ENCODE assay signal across 21 cellular contexts in the genomic region with DNA sequence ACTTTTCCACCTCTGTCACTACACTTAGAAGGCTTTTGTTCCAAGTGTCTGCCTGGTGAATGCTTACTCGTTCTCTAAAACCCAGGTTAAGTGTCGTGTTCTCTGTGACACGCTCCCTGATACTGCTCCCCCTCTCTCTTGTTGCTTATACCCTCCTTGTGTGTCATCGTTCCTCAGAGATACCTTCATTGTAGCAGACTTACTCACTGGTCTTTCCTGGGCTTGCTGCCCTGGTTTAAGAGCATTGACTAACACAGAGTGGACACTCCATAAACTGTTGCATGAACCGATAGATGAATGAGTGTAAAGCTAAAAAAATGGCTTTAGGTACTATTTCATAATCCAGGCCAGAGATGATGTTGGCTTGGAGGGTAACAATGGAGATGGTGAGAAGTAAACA.
DNase-seq lines count a peak whose midpoint lies in the region; FAIRE-seq and TF ChIP-seq lines count a peak whose summit lies in the region.
"Had no signal": no experiment of that assay in that cellular context is flagged by ENCODE, and none has a peak within 500 bp of the region (broad histone marks: within the 10 kb centered on the region; RNA-seq: fewer than 3 reads in every experiment).

No MANE protein-coding gene starts in this region.

- TF ChIP-seq CTCF in fibroblast of lung (conservative IDR thresholded peaks at IDR 0.05 in 1 of 2, IDR thresholded peaks at IDR 0.05 in 1 of 2; ENCODE audit: low read depth in 1 of 2, low read length in 2 of 2) = no peak

- H2AFZ ChIP-seq in fibroblast of lung (ENCODE audit: low read length) = no peak overlapping the region

- DNase-seq in GM04503 (ENCODE audit: low read depth) (peak; percentile 60), RCC 7860 (ENCODE audit: low spot score) (peak; percentile 54), fibroblast of lung (ENCODE audit: low read depth in 2 of 2) (peak; percentile 27 to 78), stromal cell of bone marrow (ENCODE audit: low read depth) (peak; percentile 47), frontal cortex (ENCODE audit: low spot score in 2 of 2) (no peak), superior temporal gyrus (ENCODE audit: extremely low spot score) (no peak)
- no peak for DNase-seq in stimulated activated naive CD4-positive, alpha-beta T cell (lab: John Stamatoyannopoulos, UW)
- DNase-seq: activated CD4-positive, alpha-beta T cell treated with anti-CD3 and anti-CD28 coated beads, Interleukin-2, amount 50 U/mL, for 48 hours; activated CD8-positive, alpha-beta memory T cell treated with anti-CD3 and anti-CD28 coated beads, Interleukin-2, amount 50 U/mL, for 48 hours; gastrocnemius medialis; lower lobe of right lung; NCI-H1436 treated with DMSO at 0.1 percent for 48 hours; NCI-H2107; NCI-H446 treated with DMSO at 0.1 percent for 48 hours; OCI-M1; SHP77; stimulated activated naive CD8-positive, alpha-beta T cell treated with anti-CD3 and anti-CD28 coated beads, Interleukin-15, Interleukin-2, amounts not matched to agents 100 U/mL and 50 U/mL, for 24 hours; tibial artery had no signal

- H3K4me1 ChIP-seq in fibroblast of lung (ENCODE audit: control insufficient read depth, extremely low read depth, insufficient read depth, low read length) = no peaks in the 10 kb centered on the region
- H3K4me1 ChIP-seq: ascending aorta, gastrocnemius medialis, lower lobe of right lung, tibial artery had no signal

- no peaks in the 10 kb centered on the region for H4K20me1 ChIP-seq in fibroblast of lung (ENCODE audit: control insufficient read depth, extremely low read depth, insufficient read depth, low read length)

- no peaks in the 10 kb centered on the region for H3K79me2 ChIP-seq in fibroblast of lung (ENCODE audit: control insufficient read depth, insufficient read depth, low read length)

- H3K27ac ChIP-seq in fibroblast of lung (ENCODE audit: insufficient read depth, low read length) = no peak overlapping the region
- H3K27ac ChIP-seq: ascending aorta, gastrocnemius medialis, lower lobe of right lung, tibial artery had no signal

- H3K4me3 ChIP-seq in fibroblast of lung (replicated peaks in 1 of 4; ENCODE audit: control extremely low read depth in 1 of 4, insufficient read depth in 1 of 4, low read depth in 3 of 4, low read length in 4 of 4) = no peak overlapping the region
- H3K4me3 ChIP-seq: ascending aorta, gastrocnemius medialis, GM12878, lower lobe of right lung, tibial artery had no signal

- no peaks in the 10 kb centered on the region for H3K27me3 ChIP-seq in fibroblast of lung (ENCODE audit: control insufficient read depth, insufficient read depth, low read length)
- H3K27me3 ChIP-seq: ascending aorta had no signal

- FAIRE-seq in RCC 7860 (lab: Jason Lieb, UNC) (no peak), frontal cortex (lab: Jason Lieb, UNC) (no peak)
- FAIRE-seq: GM12878, islet of Langerhans had no signal

- no peak overlapping the region for H3K4me2 ChIP-seq in fibroblast of lung (ENCODE audit: extremely low read depth, insufficient read depth, low read length)

- H3K9me3 ChIP-seq in fibroblast of lung (ENCODE audit: control insufficient read depth, insufficient read depth, low read depth, low read length) = no peaks in the 10 kb centered on the region
- H3K9me3 ChIP-seq: ascending aorta, gastrocnemius medialis, lower lobe of right lung, tibial artery had no signal

- no peaks in the 10 kb centered on the region for H3K36me3 ChIP-seq in fibroblast of lung (ENCODE audit: control insufficient read depth, insufficient read depth, low read length)
- H3K36me3 ChIP-seq: ascending aorta, gastrocnemius medialis, lower lobe of right lung, tibial artery had no signal

- H3K9ac ChIP-seq in fibroblast of lung (ENCODE audit: insufficient read depth, low read length) = no peak overlapping the region

Comparison
In these comparisons a context has a peak if more than half of its experiments do, and no peak if none do; other contexts are left out.
1. DNase-seq: peak in GM04503 (single experiment), RCC 7860 (single experiment), fibroblast of lung (2 of 2) and stromal cell of bone marrow (single experiment); none in frontal cortex (0 of 2), superior temporal gyrus (single experiment) and stimulated activated naive CD4-positive, alpha-beta T cell (0 of 6).